In the genomic region with DNA sequence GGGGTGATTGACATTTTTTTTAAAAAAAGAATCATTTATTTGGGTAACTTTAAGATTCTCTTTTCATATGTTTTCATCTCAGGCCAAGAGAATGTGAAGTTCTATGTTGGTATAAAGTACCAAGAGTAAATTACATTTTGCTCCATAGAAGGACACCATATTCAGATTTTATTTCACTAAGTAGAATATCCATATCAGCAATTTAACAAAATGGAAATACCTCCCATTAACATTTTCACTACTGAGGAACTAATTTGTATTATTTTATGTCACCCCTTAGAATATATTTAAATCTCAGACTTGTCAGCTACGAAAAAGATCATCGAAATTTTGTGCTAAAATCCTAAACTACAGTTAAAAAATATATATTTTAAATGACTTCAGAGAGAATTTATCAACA, we compare ENCODE assay signal across 17 cellular contexts.
"Had no signal": no experiment of that assay in that cellular context is flagged by ENCODE, and none has a peak within 500 bp of the region (broad histone marks: within the 10 kb centered on the region; RNA-seq: fewer than 3 reads in every experiment).

No MANE protein-coding gene starts in this region.

- H3K4me3 ChIP-seq: hepatocyte, spleen, tibial artery, upper lobe of left lung, uterus had no signal

- DNase-seq: effector CD4-positive, alpha-beta T cell; foreskin melanocyte; head of caudate nucleus; mammary epithelial cell; naive thymus-derived CD4-positive, alpha-beta T cell; nephron progenitor cell; spleen; stimulated activated CD4-positive, alpha-beta T cell treated with anti-CD3 and anti-CD28 coated beads, Interleukin-15, amount 100 ng/mL, for 24 hours; stimulated activated CD4-positive, alpha-beta T cell treated with anti-CD3 and anti-CD28 coated beads, Interleukin-1b, Interleukin-23, amount 100 ng/mL, for 48 hours; stimulated activated CD4-positive, alpha-beta T cell treated with anti-CD3 and anti-CD28 coated beads, Interleukin-4, amount 100 ng/mL, for 24 hours; tibial artery; upper lobe of left lung; uterus had no signal

- H3K9me3 ChIP-seq: spleen, tibial artery, upper lobe of left lung, uterus had no signal

- H3K79me2 ChIP-seq: hepatocyte had no signal

- H3K27ac ChIP-seq: hepatocyte, spleen, tibial artery, upper lobe of left lung, uterus had no signal

- H3K27me3 ChIP-seq: hepatocyte, spleen, tibial artery, upper lobe of left lung, uterus had no signal

- H3K4me1 ChIP-seq: spleen, upper lobe of left lung, uterus had no signal

- H3K36me3 ChIP-seq: spleen, tibial artery, upper lobe of left lung, uterus had no signal

- ATAC-seq: left lobe of liver; naive thymus-derived CD4-positive, alpha-beta T cell; sciatic nerve; stimulated activated memory B cell treated with anti-CD40 and anti-IgM and Interleukin-4, amounts not matched to agents 10 μg/mL and 1 μg/mL and 100 μg/mL, for 72 hours had no signal
